Comparison of ENCODE assay signal across 15 cellular contexts in genomic region chr2:230717595-230717994, GRCh38. TPM values are rescaled to one million over a fixed set of nuclear protein-coding genes. Genes with fewer than 3 reads are reported as not detected.
DNase-seq lines count a peak whose midpoint lies in the region; ATAC-seq and TF ChIP-seq lines count a peak whose summit lies in the region.
"Had no signal": no experiment of that assay in that cellular context is flagged by ENCODE, and none has a peak within 500 bp of the region (broad histone marks: within the 10 kb centered on the region; RNA-seq: fewer than 3 reads in every experiment).

No MANE protein-coding gene starts in this region.

- CTCF ChIA-PET in HEK293 (lab: Yijun Ruan, JAX), result interaction anchor here (1.2 to 1.7 kb wide), 2 partner anchors 81 to 651 kb away, joined by 3 to 5 read pairs; no protein-coding TSS in a partner anchor

- no peak overlapping the region for H2BK5ac ChIP-seq in mesenchymal stem cell (ENCODE audit: low read depth, low read length, poor library complexity, severe bottlenecking)

- H3K4me3 ChIP-seq in BLaER1 (0 out of 2 replicates have a peak overlapping the region, but pooled peaks have one; percentile 2), HEK293 (ENCODE audit: low read depth, low read length) (no peak overlapping the region), mesenchymal stem cell (ENCODE audit: insufficient read depth in 1 of 2, low read depth in 1 of 2, low read length in 2 of 2) (no peak overlapping the region)
- H3K4me3 ChIP-seq: coronary artery, hepatocyte, thoracic aorta had no signal

- no peak overlapping the region for H3K14ac ChIP-seq in mesenchymal stem cell (ENCODE audit: low read length in 2 of 2)

- peak overlapping the region; percentile 99 for H3K4me3 Mint-ChIP-seq in activated T-helper 17 cell treated with anti-CD3 and anti-CD28 coated beads, Interleukin-2, amount 50 U/mL, for 72 hours

- no peak overlapping the region for H4K91ac ChIP-seq in mesenchymal stem cell (ENCODE audit: low read length)

- H3K4me2 ChIP-seq in BLaER1, result peak overlapping the region; percentile 88
- H3K4me2 ChIP-seq in mesenchymal stem cell (ENCODE audit: low read length, poor library complexity, severe bottlenecking), result peak overlapping the region; percentile 66
- H3K4me2 ChIP-seq: hepatocyte had no signal

- peak overlapping the region; percentile 38; the same call in 1 of the 2 replicates for H3K9ac ChIP-seq in BLaER1
- peak overlapping the region; percentile 5 for H3K9ac ChIP-seq in mesenchymal stem cell (ENCODE audit: low read length)

- H2BK15ac ChIP-seq in mesenchymal stem cell (ENCODE audit: low read depth, poor library complexity, severe bottlenecking), result no peak overlapping the region

- H3K27ac ChIP-seq in BLaER1 (peak overlapping the region; percentile 61), HEK293 (ENCODE audit: extremely low read depth, low read depth, low read length) (no peak overlapping the region), mesenchymal stem cell (ENCODE audit: low read length, poor library complexity, severe bottlenecking) (peak overlapping the region; percentile 93)
- H3K27ac ChIP-seq: hepatocyte, thoracic aorta had no signal

- H3K4me1 Mint-ChIP-seq in activated T-helper 17 cell treated with anti-CD3 and anti-CD28 coated beads, Interleukin-2, amount 50 U/mL, for 72 hours, result peaks cover 46% of the 10 kb centered on the region

- no peaks in the 10 kb centered on the region for H3K9me3 Mint-ChIP-seq in activated T-helper 17 cell treated with anti-CD3 and anti-CD28 coated beads, Interleukin-2, amount 50 U/mL, for 72 hours

- H4K8ac ChIP-seq in mesenchymal stem cell (ENCODE audit: low read length), result peak overlapping the region; percentile 31

- H2AFZ ChIP-seq in mesenchymal stem cell (ENCODE audit: low read depth, low read length), result no peak overlapping the region
- H2AFZ ChIP-seq: hepatocyte had no signal

- H3K23ac ChIP-seq in mesenchymal stem cell (ENCODE audit: low read length in 2 of 2), result peak overlapping the region in 1 of 2 experiments; percentile 2

- H3K27me3 ChIP-seq in BLaER1 (no peaks in the 10 kb centered on the region), mesenchymal stem cell (ENCODE audit: control insufficient read depth in 1 of 2, insufficient read depth in 1 of 2, low read length in 2 of 2) (no peaks in the 10 kb centered on the region)
- H3K27me3 ChIP-seq: hepatocyte had no signal

- H3K18ac ChIP-seq in mesenchymal stem cell (ENCODE audit: low read depth in 1 of 2, low read length in 2 of 2), result peak overlapping the region; percentile 18 to 34

- DNase-seq in mesenchymal stem cell (peak; percentile 34), Kasumi-1 (lab: John Stamatoyannopoulos, UW) (no peak), globus pallidus (ENCODE audit: low spot score) (no peak), D341Med (ENCODE audit: low spot score) (no peak), UCSD-AML1 (lab: John Stamatoyannopoulos, UW; ENCODE audit: unreplicated experiment) (no peak)
- DNase-seq: activated CD4-positive, alpha-beta T cell treated with anti-CD3 and anti-CD28 coated beads, Interleukin-2, amount 50 U/mL, for 48 hours; NCI-H1417; RPMI8226; stimulated activated CD4-positive, alpha-beta T cell treated with anti-CD3 and anti-CD28 coated beads, Interleukin-1b, Interleukin-23, amount 100 ng/mL, for 48 hours had no signal

- H3K36me3 ChIP-seq in BLaER1, result peaks cover 21% of the 10 kb centered on the region
- peaks cover 13 to 25% of the 10 kb centered on the region in 2 experiments; a peak in 2 of 3 replicates for H3K36me3 ChIP-seq in HEK293 (ENCODE audit: control insufficient read depth in 2 of 2, insufficient read depth in 1 of 2, low read length in 2 of 2)
- peaks cover 0 to 28% of the 10 kb centered on the region in 2 experiments for H3K36me3 ChIP-seq in mesenchymal stem cell (ENCODE audit: control insufficient read depth in 1 of 2, insufficient read depth in 2 of 2, low read depth in 1 of 2, low read length in 2 of 2)
- H3K36me3 ChIP-seq: thoracic aorta had no signal

- no peaks in the 10 kb centered on the region for H3K79me1 ChIP-seq in mesenchymal stem cell (replicated peaks; ENCODE audit: low read length, poor library complexity, severe bottlenecking)

- POLR2A ChIA-PET in HEK293 (lab: Yijun Ruan, JAX), result no interaction called here

- H3K4me1 ChIP-seq in BLaER1 (peaks cover 83% of the 10 kb centered on the region), HEK293 (ENCODE audit: control insufficient read depth, insufficient read depth, low read length) (peaks cover 7% of the 10 kb centered on the region; the same call in 1 of the 2 replicates), mesenchymal stem cell (ENCODE audit: control insufficient read depth, insufficient read depth, low read depth, low read length) (peaks cover 8% of the 10 kb centered on the region)

- no peak overlapping the region for H3K4ac ChIP-seq in mesenchymal stem cell (ENCODE audit: low read depth in 1 of 2, low read length in 2 of 2)

- no peaks in the 10 kb centered on the region for H3K27me3 Mint-ChIP-seq in activated T-helper 17 cell treated with anti-CD3 and anti-CD28 coated beads, Interleukin-2, amount 50 U/mL, for 72 hours

- peaks cover 99% of the 10 kb centered on the region for H4K20me1 ChIP-seq in BLaER1

- no peak overlapping the region for H2BK120ac ChIP-seq in mesenchymal stem cell (ENCODE audit: low read depth, low read length)

- H2BK12ac ChIP-seq in mesenchymal stem cell (ENCODE audit: low read length in 2 of 2), result peak overlapping the region in 1 of 2 experiments; percentile 15

- ATAC-seq in activated T-helper 17 cell treated with anti-CD3 and anti-CD28 coated beads, Interleukin-2, amount 50 U/mL, for 72 hours (replicated peaks), result no peak

- H3K9me3 ChIP-seq in BLaER1, result no peaks in the 10 kb centered on the region
- H3K9me3 ChIP-seq in HEK293 (ENCODE audit: control insufficient read depth, insufficient read depth, low read depth, low read length), result no peaks in the 10 kb centered on the region
- no peaks in the 10 kb centered on the region for H3K9me3 ChIP-seq in mesenchymal stem cell (ENCODE audit: control insufficient read depth, low read length)
- H3K9me3 ChIP-seq: thoracic aorta had no signal

- peaks cover 71% of the 10 kb centered on the region for H3K36me3 Mint-ChIP-seq in activated T-helper 17 cell treated with anti-CD3 and anti-CD28 coated beads, Interleukin-2, amount 50 U/mL, for 72 hours (ENCODE audit: low read depth)

- 44% methylated on average over 3 of the region's 3 CpGs for WGBS in mesenchymal stem cell

- H3K27ac Mint-ChIP-seq in activated T-helper 17 cell treated with anti-CD3 and anti-CD28 coated beads, Interleukin-2, amount 50 U/mL, for 72 hours, result peak overlapping the region; percentile 60

- H2AK5ac ChIP-seq in mesenchymal stem cell (ENCODE audit: low read length, severe bottlenecking), result peak overlapping the region; percentile 84

- TF ChIP-seq CTCF in HEK293 (tag by site-specific recombination; IDR thresholded peaks at IDR 0.05), result no peak

TF ChIP-seq in HEK293, 187 proteins besides CTCF, POLR2A, EP300 and RAD21:
- TF ChIP-seq ZNF600 (tag by site-specific recombination; IDR thresholded peaks at IDR 0.05) (0 out of 2 replicates have a peak, but pooled peaks have one; percentile 47), ZNF18 (tag by site-specific recombination; IDR thresholded peaks at IDR 0.05) (peak; percentile 90), ZIC2 (tag by site-specific recombination; IDR thresholded peaks at IDR 0.05) (peak; percentile 60), KLF8 (tag by site-specific recombination; IDR thresholded peaks at IDR 0.05) (no peak)

RNA-seq across cellular contexts. Expression of gene CAB39, which starts 5.0 kb away (rescaled TPM):
- 100 to 1,000 TPM in 1 of 2 donors, 10 to 100 TPM in 1; 93.3 to 137 TPM for total RNA-seq in activated T-helper 17 cell treated with anti-CD3 and anti-CD28 coated beads, Interleukin-2, amount 50 U/mL, for 72 hours
- polyA plus RNA-seq in mesenchymal stem cell (2013, experiment 1 of 2), result 33.1 TPM
- 34.4 TPM for polyA plus RNA-seq in mesenchymal stem cell (2013, experiment 2 of 2)
